ENCODE assay signal across 8 cellular contexts in genomic region chr2:169573974-169574299, GRCh38. TPM values are rescaled to one million over a fixed set of nuclear protein-coding genes. Genes with fewer than 3 reads are reported as not detected.
DNase-seq lines count a peak whose midpoint lies in the region; ATAC-seq and TF ChIP-seq lines count a peak whose summit lies in the region.

No MANE protein-coding gene starts in this region.

- H3K27ac ChIP-seq in liver (ENCODE audit: low read depth in 1 of 2, low read length in 2 of 2) = no peak overlapping the region

- H3K27ac Mint-ChIP-seq in activated naive CD4-positive, alpha-beta T cell treated with anti-CD3 and anti-CD28 coated beads, Interleukin-2, amount 50 U/mL, for 24 hours = peak overlapping the region; percentile 81
- H3K27ac Mint-ChIP-seq in activated naive CD8-positive, alpha-beta T cell = peak overlapping the region; percentile 91
- H3K27ac Mint-ChIP-seq in type B pancreatic cell = peak overlapping the region; percentile 94

- no peak for ATAC-seq in HG03175 (IDR thresholded peaks at IDR 0.05; ENCODE audit: unreplicated experiment)
- ATAC-seq in HG02798 (IDR thresholded peaks at IDR 0.05; ENCODE audit: poor library complexity, unreplicated experiment) = no peak

- no peaks in the 10 kb centered on the region for H3K9me3 ChIP-seq in liver (ENCODE audit: control insufficient read depth in 4 of 4, low read length in 3 of 4)

- H3K4me1 ChIP-seq in liver (ENCODE audit: control insufficient read depth in 4 of 4, insufficient read depth in 4 of 4, low read length in 3 of 4) = peaks cover 0 to 9% (median 7%) of the 10 kb centered on the region in 4 donors

- TF ChIP-seq CTCF in liver (IDR thresholded peaks at IDR 0.05; ENCODE audit: low read depth, low read length, missing input control) = no peak
- no peak for TF ChIP-seq CTCF in type B pancreatic cell (conservative IDR thresholded peaks at IDR 0.05)

- peaks cover 29% of the 10 kb centered on the region for H3K4me1 Mint-ChIP-seq in activated naive CD4-positive, alpha-beta T cell treated with anti-CD3 and anti-CD28 coated beads, Interleukin-2, amount 50 U/mL, for 24 hours
- peaks cover 19% of the 10 kb centered on the region for H3K4me1 Mint-ChIP-seq in activated naive CD8-positive, alpha-beta T cell (ENCODE audit: low read depth)
- peaks cover 19% of the 10 kb centered on the region for H3K4me1 Mint-ChIP-seq in type B pancreatic cell (ENCODE audit: unreplicated experiment)

- peak overlapping the region; percentile 95 for H3K4me3 Mint-ChIP-seq in activated naive CD4-positive, alpha-beta T cell treated with anti-CD3 and anti-CD28 coated beads, Interleukin-2, amount 50 U/mL, for 24 hours
- H3K4me3 Mint-ChIP-seq in activated naive CD8-positive, alpha-beta T cell = peak overlapping the region; percentile 95
- peak overlapping the region; percentile 98 for H3K4me3 Mint-ChIP-seq in type B pancreatic cell

- no peaks in the 10 kb centered on the region for H3K27me3 Mint-ChIP-seq in activated naive CD4-positive, alpha-beta T cell treated with anti-CD3 and anti-CD28 coated beads, Interleukin-2, amount 50 U/mL, for 24 hours
- H3K27me3 Mint-ChIP-seq in activated naive CD8-positive, alpha-beta T cell = no peaks in the 10 kb centered on the region
- peaks cover 6% of the 10 kb centered on the region for H3K27me3 Mint-ChIP-seq in type B pancreatic cell

- H3K4me3 ChIP-seq in liver (ENCODE audit: low read depth in 1 of 3, low read length in 3 of 3) = peak overlapping the region in 2 of 3 donors; percentile 81 to 91

- TF ChIP-seq RAD21 in liver (IDR thresholded peaks at IDR 0.05) = no peak

- H3K36me3 ChIP-seq in liver (ENCODE audit: control insufficient read depth in 4 of 4, insufficient read depth in 3 of 4, low read depth in 1 of 4, low read length in 3 of 4) = no peaks in the 10 kb centered on the region

- H3K9me3 Mint-ChIP-seq in activated naive CD4-positive, alpha-beta T cell treated with anti-CD3 and anti-CD28 coated beads, Interleukin-2, amount 50 U/mL, for 24 hours = no peaks in the 10 kb centered on the region
- H3K9me3 Mint-ChIP-seq in activated naive CD8-positive, alpha-beta T cell (ENCODE audit: low read depth) = no peaks in the 10 kb centered on the region
- no peaks in the 10 kb centered on the region for H3K9me3 Mint-ChIP-seq in type B pancreatic cell

- peaks cover 8% of the 10 kb centered on the region for H3K36me3 Mint-ChIP-seq in activated naive CD4-positive, alpha-beta T cell treated with anti-CD3 and anti-CD28 coated beads, Interleukin-2, amount 50 U/mL, for 24 hours
- H3K36me3 Mint-ChIP-seq in activated naive CD8-positive, alpha-beta T cell = peaks cover 2% of the 10 kb centered on the region
- H3K36me3 Mint-ChIP-seq in type B pancreatic cell = no peaks in the 10 kb centered on the region

- H3K27me3 ChIP-seq in liver (ENCODE audit: control insufficient read depth in 4 of 4, insufficient read depth in 4 of 4, low read length in 3 of 4) = no peaks in the 10 kb centered on the region

- no peak overlapping the region for H3K9ac ChIP-seq in liver (ENCODE audit: low read depth in 1 of 2, low read length in 2 of 2)

- 39% methylated on average over 6 of the region's 6 CpGs for WGBS in liver

- no peak for DNase-seq in activated naive CD4-positive, alpha-beta T cell (lab: John Stamatoyannopoulos, UW)
- DNase-seq in type B pancreatic cell (ENCODE audit: extremely low spot score, unreplicated experiment) (no peak), NCI-H2227 (lab: John Stamatoyannopoulos, UW; ENCODE audit: unreplicated experiment) (no peak)

TF ChIP-seq in liver, 16 proteins besides CTCF, POLR2A, EP300 and RAD21:
- TF ChIP-seq RXRA (IDR thresholded peaks at IDR 0.05) = no peak
- TF ChIP-seq YY1 (IDR thresholded peaks at IDR 0.05) = peak; percentile 0
- TF ChIP-seq ZBTB33 (IDR thresholded peaks at IDR 0.05) = no peak
- TF ChIP-seq GABPA (IDR thresholded peaks at IDR 0.05 in 1 of 2, conservative IDR thresholded peaks at IDR 0.05 in 1 of 2) = peak in 1 of 2 donors; percentile 10
- TF ChIP-seq, protein P1, sequence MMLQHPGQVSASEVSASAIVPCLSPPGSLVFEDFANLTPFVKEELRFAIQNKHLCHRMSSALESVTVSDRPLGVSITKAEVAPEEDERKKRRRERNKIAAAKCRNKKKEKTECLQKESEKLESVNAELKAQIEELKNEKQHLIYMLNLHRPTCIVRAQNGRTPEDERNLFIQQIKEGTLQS (IDR thresholded peaks at IDR 0.05) = peak; percentile 7
- TF ChIP-seq JUND (IDR thresholded peaks at IDR 0.05) = no peak

RNA-seq across cellular contexts. Expression of gene FASTKD1, which starts 0.3 kb away (rescaled TPM):
- total RNA-seq in liver = 10 to 100 TPM; 17.1 to 20.7 TPM
- polyA plus RNA-seq in liver = 10 to 100 TPM in 1 of 2 donors, 1 to 10 TPM in 1; 6.7 to 15.3 TPM
- 35.8 and 38.8 TPM in 2 replicates for total RNA-seq in type B pancreatic cell (ENCODE audit: low replicate concordance)

RNA-seq across cellular contexts. Expression of gene PPIG, which starts 10.2 kb away (rescaled TPM):
- total RNA-seq in liver (10 to 100 TPM; 18.8 to 29.7 TPM), type B pancreatic cell (ENCODE audit: low replicate concordance) (53.2 and 61.4 TPM in 2 replicates)
- 10 to 100 TPM; 15.2 to 49.3 TPM for polyA plus RNA-seq in liver
